ENCODE assay signal across 8 cellular contexts in genomic region chr6:19691465-19692167, GRCh38.
DNase-seq lines count a peak whose midpoint lies in the region; ATAC-seq, FAIRE-seq and TF ChIP-seq lines count a peak whose summit lies in the region.
"Had no signal": no experiment of that assay in that cellular context is flagged by ENCODE, and none has a peak within 500 bp of the region (broad histone marks: within the 10 kb centered on the region; RNA-seq: fewer than 3 reads in every experiment).

No MANE protein-coding gene starts in this region.

- H2BK15ac ChIP-seq in H1 (ENCODE audit: low read length) (no peak overlapping the region), mesenchymal stem cell (ENCODE audit: low read depth, poor library complexity, severe bottlenecking) (no peak overlapping the region)

- no peaks in the 10 kb centered on the region for H4K20me1 ChIP-seq in H1 (replicated peaks in 1 of 2; ENCODE audit: control insufficient read depth in 1 of 2, insufficient read depth in 2 of 2, low read length in 2 of 2)

- peak in 1 of 2 experiments; percentile 65; a peak in 2 of 3 replicates for TF ChIP-seq POLR2A in H1 (IDR thresholded peaks at IDR 0.05; ENCODE audit: control extremely low read depth in 1 of 2, low read depth in 2 of 2, low read length in 2 of 2)
- TF ChIP-seq POLR2A in testis (IDR thresholded peaks at IDR 0.05), result no peak

- DNase-seq in NCI-H2227 treated with DMSO at 0.1 percent for 48 hours (lab: John Stamatoyannopoulos, UW) (peak; percentile 46), H1 (ENCODE audit: low read depth in 1 of 2, low spot score in 2 of 2) (peak; percentile 44 to 72), mesenchymal stem cell (no peak), testis (peak; percentile 37), COLO668 (lab: John Stamatoyannopoulos, UW; ENCODE audit: unreplicated experiment) (no peak), glomerular visceral epithelial cell (ENCODE audit: extremely low spot score) (no peak)
- DNase-seq: NCI-H446 treated with DMSO at 0.1 percent for 48 hours had no signal

- peak; percentile 0 to 2; a peak in 2 of 4 replicates for TF ChIP-seq RAD21 in H1 (IDR thresholded peaks at IDR 0.05 in 1 of 2, conservative IDR thresholded peaks at IDR 0.05 in 1 of 2; ENCODE audit: low read depth in 2 of 2, low read length in 2 of 2)

- H3K27ac ChIP-seq in H1 (ENCODE audit: low read depth, low read length), result peak overlapping the region; percentile 78
- no peak overlapping the region for H3K27ac ChIP-seq in mesenchymal stem cell (ENCODE audit: low read length, poor library complexity, severe bottlenecking)
- no peak overlapping the region for H3K27ac ChIP-seq in testis

- H3K79me1 ChIP-seq in H1 (ENCODE audit: low read depth, low read length) (no peaks in the 10 kb centered on the region), mesenchymal stem cell (replicated peaks; ENCODE audit: low read length, poor library complexity, severe bottlenecking) (no peaks in the 10 kb centered on the region)

- intact Hi-C loops in testis (cut with DNase I; ENCODE audit: low total_unique reads), result no loop called here

- TF ChIP-seq CTCF in H1 (IDR thresholded peaks at IDR 0.05; ENCODE audit: control extremely low read depth in 1 of 3, insufficient read depth in 1 of 3, low read depth in 1 of 3, low read length in 3 of 3) (no peak), testis (IDR thresholded peaks at IDR 0.05) (no peak)

- H3K4me3 ChIP-seq in H1 (ENCODE audit: extremely low read depth in 1 of 4, insufficient read depth in 2 of 4, low read depth in 3 of 4, low read length in 4 of 4), result peak overlapping the region; percentile 52 to 64 (median 62)
- peak overlapping the region in 1 of 2 experiments; percentile 80 for H3K4me3 ChIP-seq in mesenchymal stem cell (ENCODE audit: insufficient read depth in 1 of 2, low read depth in 1 of 2, low read length in 2 of 2)
- peak overlapping the region; percentile 31 to 54 for H3K4me3 ChIP-seq in testis

- H3K9me3 ChIP-seq in H1 (ENCODE audit: insufficient read depth in 2 of 2, low read depth in 1 of 2, low read length in 1 of 2) (no peaks in the 10 kb centered on the region), mesenchymal stem cell (ENCODE audit: control insufficient read depth, low read length) (no peaks in the 10 kb centered on the region), testis (no peaks in the 10 kb centered on the region)

- H2AK5ac ChIP-seq in H1 (ENCODE audit: low read depth, low read length) (no peak overlapping the region), mesenchymal stem cell (ENCODE audit: low read length, severe bottlenecking) (no peak overlapping the region)

- H2BK120ac ChIP-seq in H1 (replicated peaks; ENCODE audit: low read depth, low read length), result peak overlapping the region; percentile 68
- H2BK120ac ChIP-seq in mesenchymal stem cell (ENCODE audit: low read depth, low read length), result no peak overlapping the region

- H3K36me3 ChIP-seq in H1 (ENCODE audit: control insufficient read depth in 2 of 4, insufficient read depth in 4 of 4, low read length in 3 of 4), result no peaks in the 10 kb centered on the region
- H3K36me3 ChIP-seq in mesenchymal stem cell (ENCODE audit: control insufficient read depth in 1 of 2, insufficient read depth in 2 of 2, low read depth in 1 of 2, low read length in 2 of 2), result no peaks in the 10 kb centered on the region
- H3K36me3 ChIP-seq in testis (ENCODE audit: low read depth, missing control alignments), result no peaks in the 10 kb centered on the region

- H2BK5ac ChIP-seq in H1 (ENCODE audit: low read depth, low read length) (peak overlapping the region; percentile 96), mesenchymal stem cell (ENCODE audit: low read depth, low read length, poor library complexity, severe bottlenecking) (no peak overlapping the region)

- H3K14ac ChIP-seq in H1 (ENCODE audit: insufficient read length), result peak overlapping the region; percentile 22
- H3K14ac ChIP-seq in mesenchymal stem cell (ENCODE audit: low read length in 2 of 2), result no peak overlapping the region

- peak; percentile 63 for FAIRE-seq in H1 (lab: Jason Lieb, UNC)

- no peak for TF ChIP-seq EP300 in H1 (IDR thresholded peaks at IDR 0.05; ENCODE audit: borderline replicate concordance in 1 of 2, low read depth in 2 of 2, low read length in 2 of 2)

- H3K23ac ChIP-seq in H1 (ENCODE audit: insufficient read length) (no peak overlapping the region), mesenchymal stem cell (ENCODE audit: low read length in 2 of 2) (peak overlapping the region in 1 of 2 experiments; percentile 69)

- ATAC-seq in GM19397 (IDR thresholded peaks at IDR 0.05; ENCODE audit: unreplicated experiment), result no peak

- CTCF ChIA-PET in H1 (lab: Charles Lee; ENCODE audit: partially characterized antibody), result interaction anchor here (0.8 to 2.1 kb wide), 9 partner anchors 9 to 146 kb away, joined by 3 to 5 read pairs (median 3); partner anchors contain the start of gene ID4

- WGBS in H1 (ENCODE audit: extremely low coverage in 1 of 2, insufficient coverage in 1 of 2, insufficient read length in 1 of 2, insufficient replicate concordance in 2 of 2, low coverage in 1 of 2, low lambda C conversion rate in 2 of 2, missing lambda C conversion rate in 1 of 2), 2 experiments, result 2% methylated on average over 38 of the region's 44 CpGs; no CpG with 5 or more reads in 1 of the 2 experiments
- WGBS in mesenchymal stem cell, result under 1% methylated on average over 40 of the region's 44 CpGs
- 1 to 2% methylated on average over 28 to 44 of the region's 44 CpGs for WGBS in testis, 2 donors

- no peaks in the 10 kb centered on the region for H3K79me2 ChIP-seq in H1 (ENCODE audit: control insufficient read depth in 1 of 2, insufficient read depth in 2 of 2, low read length in 2 of 2)

- peak overlapping the region; percentile 75 for H3K4ac ChIP-seq in H1 (replicated peaks; ENCODE audit: insufficient read length, low read depth, low read length)
- H3K4ac ChIP-seq in mesenchymal stem cell (ENCODE audit: low read depth in 1 of 2, low read length in 2 of 2), result no peak overlapping the region

- peaks cover 7% of the 10 kb centered on the region; the same call in 1 of the 2 replicates for H3K23me2 ChIP-seq in H1 (ENCODE audit: low read depth, low read length)

- no peaks in the 10 kb centered on the region for H3K27me3 ChIP-seq in H1 (replicated peaks in 1 of 4; ENCODE audit: control insufficient read depth in 3 of 4, extremely low read depth in 1 of 4, insufficient read depth in 3 of 4, low read length in 3 of 4)
- H3K27me3 ChIP-seq in mesenchymal stem cell (ENCODE audit: control insufficient read depth in 1 of 2, insufficient read depth in 1 of 2, low read length in 2 of 2), result peaks cover 30 to 38% of the 10 kb centered on the region in 2 experiments
- no peaks in the 10 kb centered on the region for H3K27me3 ChIP-seq in testis

- peak overlapping the region; percentile 96 for H4K8ac ChIP-seq in H1 (ENCODE audit: extremely low read depth, insufficient read depth, low read length)
- H4K8ac ChIP-seq in mesenchymal stem cell (ENCODE audit: low read length), result no peak overlapping the region

- peak overlapping the region; percentile 89 for H3K56ac ChIP-seq in H1 (replicated peaks; ENCODE audit: insufficient read length, low read depth, low read length)

- peak overlapping the region; percentile 94 for H4K91ac ChIP-seq in H1 (replicated peaks; ENCODE audit: insufficient read length, low read length)
- H4K91ac ChIP-seq in mesenchymal stem cell (ENCODE audit: low read length), result no peak overlapping the region

- H3K4me1 ChIP-seq in H1 (replicated peaks in 1 of 4; ENCODE audit: control insufficient read depth in 3 of 4, insufficient read depth in 4 of 4, low read length in 3 of 4) (peaks cover 2 to 15% (median 11%) of the 10 kb centered on the region in 4 experiments; a peak in 4 of 7 replicates), mesenchymal stem cell (ENCODE audit: control insufficient read depth, insufficient read depth, low read depth, low read length) (no peaks in the 10 kb centered on the region), testis (no peaks in the 10 kb centered on the region)

- H2BK12ac ChIP-seq in H1 (ENCODE audit: low read depth, low read length) (peak overlapping the region; percentile 82; the same call in 1 of the 2 replicates), mesenchymal stem cell (ENCODE audit: low read length in 2 of 2) (no peak overlapping the region)

- POLR2A ChIA-PET in H1 (lab: Charles Lee; ENCODE audit: partially characterized antibody), result interaction anchor here (0.7 to 2.2 kb wide), 11 partner anchors 16 to 148 kb away, joined by 3 to 19 read pairs (median 3); partner anchors contain the start of gene ID4

- H3K9ac ChIP-seq in H1 (replicated peaks in 1 of 4; ENCODE audit: extremely low read depth in 1 of 4, low read depth in 3 of 4, low read length in 3 of 4) (peak overlapping the region in 3 of 4 experiments; percentile 31 to 62 (median 54); a peak in 6 of 7 replicates), mesenchymal stem cell (ENCODE audit: low read length) (peak overlapping the region; percentile 57)

- H2AFZ ChIP-seq in H1 (ENCODE audit: low read length) (0 out of 2 replicates have a peak overlapping the region, but pooled peaks have one; percentile 3), mesenchymal stem cell (ENCODE audit: low read depth, low read length) (peak overlapping the region; percentile 23)

- H4K5ac ChIP-seq in H1 (ENCODE audit: insufficient read length, low read depth, low read length), result peak overlapping the region; percentile 88

- H3K18ac ChIP-seq in H1 (ENCODE audit: extremely low read depth, low read length) (peak overlapping the region; percentile 95), mesenchymal stem cell (ENCODE audit: low read depth in 1 of 2, low read length in 2 of 2) (no peak overlapping the region)

- 0 out of 2 replicates have a peak overlapping the region, but pooled peaks have one; percentile 17 for H2BK20ac ChIP-seq in H1 (ENCODE audit: low read length)

- H3K4me2 ChIP-seq in H1 (ENCODE audit: insufficient read depth in 1 of 2, low read depth in 2 of 2, low read length in 2 of 2) (peak overlapping the region; percentile 90 to 93), mesenchymal stem cell (ENCODE audit: low read length, poor library complexity, severe bottlenecking) (no peak overlapping the region)

TF ChIP-seq in H1, 55 proteins besides CTCF, POLR2A, EP300 and RAD21 (continues in another document):
- no peak for TF ChIP-seq SP2 (IDR thresholded peaks at IDR 0.05; ENCODE audit: low read length)
- TF ChIP-seq SAP30 (IDR thresholded peaks at IDR 0.05; ENCODE audit: insufficient read depth, insufficient replicate concordance, low read length), result no peak

Comparison
In these comparisons a context has a peak if more than half of its experiments do, and no peak if none do; other contexts are left out.
1. DNase-seq: peak in NCI-H2227 treated with DMSO at 0.1 percent for 48 hours (single experiment), H1 (2 of 2) and testis (single experiment); none in mesenchymal stem cell (single experiment), COLO668 (single experiment) and glomerular visceral epithelial cell (single experiment).